In the genomic region with DNA sequence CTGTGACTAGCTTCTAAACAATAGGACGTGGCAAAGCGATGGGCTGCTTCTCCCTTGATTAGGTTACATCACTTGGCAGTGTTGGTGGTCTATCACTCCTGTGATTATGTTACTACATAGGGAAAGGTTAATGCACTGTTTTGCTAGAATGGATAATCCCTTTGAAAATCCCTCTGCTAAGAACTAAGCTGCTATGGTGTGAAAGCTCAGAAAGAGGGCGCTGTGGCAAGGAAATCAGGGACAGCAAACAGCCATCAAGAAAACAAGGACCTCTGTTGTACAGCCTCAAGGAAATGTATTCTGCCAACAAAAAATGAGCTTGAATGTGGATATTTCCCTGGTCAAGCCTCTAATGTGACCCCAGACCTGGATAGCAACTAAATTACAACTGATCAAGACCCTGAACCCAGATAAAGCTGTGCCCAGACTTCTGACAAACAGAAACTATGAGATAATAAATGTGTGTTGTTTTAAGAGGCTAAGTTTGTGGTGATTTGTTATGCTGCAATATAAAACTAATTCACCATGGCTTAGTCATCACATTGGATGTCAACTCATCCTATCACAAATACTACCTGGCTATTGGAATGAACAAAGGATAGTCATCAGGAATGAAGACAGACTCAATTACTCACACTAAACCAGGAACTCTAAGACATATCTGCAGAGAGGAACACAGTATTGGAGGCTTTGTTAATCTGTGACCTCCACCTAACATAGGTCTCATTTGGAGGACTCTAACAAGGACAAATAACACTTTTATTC, we compare ENCODE assay signal across 8 cellular contexts.
DNase-seq lines count a peak whose midpoint lies in the region; ATAC-seq, FAIRE-seq and TF ChIP-seq lines count a peak whose summit lies in the region.

No MANE protein-coding gene starts in this region.

- no peak overlapping the region for H3K27ac ChIP-seq in A549
- H3K27ac ChIP-seq in RWPE2 (ENCODE audit: poor library complexity, severe bottlenecking), result peak overlapping the region; percentile 31
- H3K27ac ChIP-seq in right atrium auricular region, result no peak overlapping the region
- no peak overlapping the region for H3K27ac ChIP-seq in esophagus squamous epithelium

- TF ChIP-seq POLR2A in A549 (IDR thresholded peaks at IDR 0.05; ENCODE audit: low read length), result no peak
- TF ChIP-seq POLR2A in esophagus squamous epithelium (IDR thresholded peaks at IDR 0.05), result no peak

- FAIRE-seq in A549 (lab: Jason Lieb, UNC), result no peak

- no peaks in the 10 kb centered on the region for H3K4me1 ChIP-seq in A549
- peaks cover 9% of the 10 kb centered on the region for H3K4me1 ChIP-seq in RWPE2 (ENCODE audit: insufficient read depth, poor library complexity, severe bottlenecking)
- no peaks in the 10 kb centered on the region for H3K4me1 ChIP-seq in right atrium auricular region
- no peaks in the 10 kb centered on the region for H3K4me1 ChIP-seq in esophagus squamous epithelium

- peak; percentile 43 to 74; a peak in 3 of 6 replicates for ATAC-seq in A549
- ATAC-seq in RWPE2 (ENCODE audit: low read depth), result peak; percentile 100

- H3K36me3 ChIP-seq in RWPE2 (ENCODE audit: low read depth) (no peaks in the 10 kb centered on the region), right atrium auricular region (no peaks in the 10 kb centered on the region), esophagus squamous epithelium (no peaks in the 10 kb centered on the region)

- CTCF ChIA-PET in A549 (lab: Yijun Ruan, JAX), result interaction anchor here (0.9 to 1.6 kb wide), 5 partner anchors 8 to 1117 kb away, joined by 3 to 5 read pairs (median 3); no protein-coding TSS in a partner anchor

- H3K4me2 ChIP-seq in A549, result no peak overlapping the region

- H3K27me3 ChIP-seq in RWPE2 (ENCODE audit: insufficient read depth, poor library complexity, severe bottlenecking) (no peaks in the 10 kb centered on the region), right atrium auricular region (no peaks in the 10 kb centered on the region), esophagus squamous epithelium (no peaks in the 10 kb centered on the region)

- peak in 1 of 2 experiments; percentile 55 for DNase-seq in A549 (ENCODE audit: low read depth in 1 of 2, low spot score in 1 of 2)
- no peak for DNase-seq in RWPE2 (ENCODE audit: low spot score)
- DNase-seq in right atrium auricular region (ENCODE audit: low spot score), result no peak
- no peak for DNase-seq in amniotic stem cell (lab: John Stamatoyannopoulos, UW)
- no peak for DNase-seq in esophagus squamous epithelium (lab: John Stamatoyannopoulos, UW)
- DNase-seq in dedifferentiated amniotic fluid mesenchymal stem cell (ENCODE audit: extremely low spot score), result no peak
- DNase-seq in NCI-H2029 treated with DMSO at 0.1 percent for 48 hours (lab: John Stamatoyannopoulos, UW), result no peak

- TF ChIP-seq CTCF in A549 (IDR thresholded peaks at IDR 0.05) (0 out of 3 replicates have a peak, but pooled peaks have one; percentile 14), GM12875 (IDR thresholded peaks at IDR 0.05; ENCODE audit: borderline replicate concordance, insufficient read depth, low read depth, low read length) (0 out of 2 replicates have a peak, but pooled peaks have one; percentile 4), RWPE2 (IDR thresholded peaks at IDR 0.05; ENCODE audit: poor library complexity, severe bottlenecking) (peak; percentile 29), right atrium auricular region (IDR thresholded peaks at IDR 0.05) (peak; percentile 28 to 49), esophagus squamous epithelium (IDR thresholded peaks at IDR 0.05) (peak in 1 of 6 experiments; percentile 29)

- POLR2A ChIA-PET in A549 (lab: Yijun Ruan, JAX), result no interaction called here

- H3K4me3 ChIP-seq in A549, result no peak overlapping the region
- H3K4me3 ChIP-seq in GM12875 (ENCODE audit: low read depth, low read length), result no peak overlapping the region
- no peak overlapping the region for H3K4me3 ChIP-seq in RWPE2 (ENCODE audit: severe bottlenecking)
- H3K4me3 ChIP-seq in right atrium auricular region, result no peak overlapping the region
- no peak overlapping the region for H3K4me3 ChIP-seq in esophagus squamous epithelium

- no peak for TF ChIP-seq EP300 in A549 (IDR thresholded peaks at IDR 0.05)

- WGBS in A549 (ENCODE audit: missing lambda C conversion rate), result 54% methylated on average over 3 of the region's 3 CpGs
- 45 to 53% methylated on average over 3 of the region's 3 CpGs for WGBS in esophagus squamous epithelium, 2 donors

- TF ChIP-seq RAD21 in A549 (conservative IDR thresholded peaks at IDR 0.05 in 1 of 2, IDR thresholded peaks at IDR 0.05 in 1 of 2), result peak in 1 of 2 experiments; percentile 40; a peak in 2 of 5 replicates

- intact Hi-C loops in esophagus squamous epithelium (cut with DNase I), result no loop called here

- H3K9me3 ChIP-seq in A549, result no peaks in the 10 kb centered on the region
- no peaks in the 10 kb centered on the region for H3K9me3 ChIP-seq in RWPE2 (ENCODE audit: severe bottlenecking)
- no peaks in the 10 kb centered on the region for H3K9me3 ChIP-seq in right atrium auricular region
- no peaks in the 10 kb centered on the region for H3K9me3 ChIP-seq in esophagus squamous epithelium

TF ChIP-seq in A549, 52 proteins besides CTCF, POLR2A, EP300 and RAD21:
- TF ChIP-seq MAFK (IDR thresholded peaks at IDR 0.05; ENCODE audit: partially characterized antibody), result no peak
- TF ChIP-seq MYC (IDR thresholded peaks at IDR 0.05; ENCODE audit: borderline replicate concordance, low read length), result no peak
- TF ChIP-seq SREBF2 (IDR thresholded peaks at IDR 0.05), result no peak
- TF ChIP-seq SMC3 (IDR thresholded peaks at IDR 0.05), result no peak
- no peak for TF ChIP-seq RNF2 (IDR thresholded peaks at IDR 0.05; ENCODE audit: borderline replicate concordance, low read depth)
- no peak for TF ChIP-seq ZC3H11A (IDR thresholded peaks at IDR 0.05)
- TF ChIP-seq KDM5A (IDR thresholded peaks at IDR 0.05), result no peak
- no peak for TF ChIP-seq FOSL2 (IDR thresholded peaks at IDR 0.05)
- no peak; the same call in 1 of the 2 replicates for TF ChIP-seq FOSL2 (CRISPR knock-in tag; IDR thresholded peaks at IDR 0.05)
- no peak for TF ChIP-seq EHMT2 (IDR thresholded peaks at IDR 0.05; ENCODE audit: low read depth)
- TF ChIP-seq CHD2 (IDR thresholded peaks at IDR 0.05; ENCODE audit: low read length, partially characterized antibody), result no peak
- no peak for TF ChIP-seq CEBPB (IDR thresholded peaks at IDR 0.05)
- no peak for TF ChIP-seq ESRRA (IDR thresholded peaks at IDR 0.05; ENCODE audit: borderline replicate concordance, low read length)
- no peak for TF ChIP-seq HES2 (IDR thresholded peaks at IDR 0.05)
- TF ChIP-seq TFCP2L1 (CRISPR knock-in tag; IDR thresholded peaks at IDR 0.05), result no peak
- TF ChIP-seq FOXS1 (CRISPR knock-in tag; IDR thresholded peaks at IDR 0.05), result no peak
- TF ChIP-seq, protein P1, sequence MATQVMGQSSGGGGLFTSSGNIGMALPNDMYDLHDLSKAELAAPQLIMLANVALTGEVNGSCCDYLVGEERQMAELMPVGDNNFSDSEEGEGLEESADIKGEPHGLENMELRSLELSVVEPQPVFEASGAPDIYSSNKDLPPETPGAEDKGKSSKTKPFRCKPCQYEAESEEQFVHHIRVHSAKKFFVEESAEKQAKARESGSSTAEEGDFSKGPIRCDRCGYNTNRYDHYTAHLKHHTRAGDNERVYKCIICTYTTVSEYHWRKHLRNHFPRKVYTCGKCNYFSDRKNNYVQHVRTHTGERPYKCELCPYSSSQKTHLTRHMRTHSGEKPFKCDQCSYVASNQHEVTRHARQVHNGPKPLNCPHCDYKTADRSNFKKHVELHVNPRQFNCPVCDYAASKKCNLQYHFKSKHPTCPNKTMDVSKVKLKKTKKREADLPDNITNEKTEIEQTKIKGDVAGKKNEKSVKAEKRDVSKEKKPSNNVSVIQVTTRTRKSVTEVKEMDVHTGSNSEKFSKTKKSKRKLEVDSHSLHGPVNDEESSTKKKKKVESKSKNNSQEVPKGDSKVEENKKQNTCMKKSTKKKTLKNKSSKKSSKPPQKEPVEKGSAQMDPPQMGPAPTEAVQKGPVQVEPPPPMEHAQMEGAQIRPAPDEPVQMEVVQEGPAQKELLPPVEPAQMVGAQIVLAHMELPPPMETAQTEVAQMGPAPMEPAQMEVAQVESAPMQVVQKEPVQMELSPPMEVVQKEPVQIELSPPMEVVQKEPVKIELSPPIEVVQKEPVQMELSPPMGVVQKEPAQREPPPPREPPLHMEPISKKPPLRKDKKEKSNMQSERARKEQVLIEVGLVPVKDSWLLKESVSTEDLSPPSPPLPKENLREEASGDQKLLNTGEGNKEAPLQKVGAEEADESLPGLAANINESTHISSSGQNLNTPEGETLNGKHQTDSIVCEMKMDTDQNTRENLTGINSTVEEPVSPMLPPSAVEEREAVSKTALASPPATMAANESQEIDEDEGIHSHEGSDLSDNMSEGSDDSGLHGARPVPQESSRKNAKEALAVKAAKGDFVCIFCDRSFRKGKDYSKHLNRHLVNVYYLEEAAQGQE (IDR thresholded peaks at IDR 0.05), result no peak
